ENCODE assay signal across 22 cellular contexts in the genomic region with DNA sequence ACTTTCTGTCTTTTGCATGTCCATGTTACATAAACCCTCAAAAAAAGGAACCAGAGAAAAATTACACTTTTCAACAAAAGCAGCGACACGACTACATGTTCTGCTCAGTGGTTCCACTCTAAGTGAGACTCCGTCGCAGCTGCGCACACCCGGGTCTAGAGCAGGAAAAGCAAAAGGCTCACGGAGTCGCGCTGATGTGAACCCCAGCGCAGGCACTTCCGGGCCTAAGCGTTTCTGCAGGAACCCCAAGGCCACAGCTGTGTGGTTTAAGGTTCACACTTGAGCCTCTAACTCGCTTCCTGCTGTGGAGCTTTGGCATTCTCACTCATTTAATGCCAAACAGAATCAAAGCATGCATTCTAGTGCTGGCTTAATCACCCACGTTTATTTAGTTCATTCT.
DNase-seq lines count a peak whose midpoint lies in the region; ATAC-seq, FAIRE-seq and TF ChIP-seq lines count a peak whose summit lies in the region.
"Had no signal": no experiment of that assay in that cellular context is flagged by ENCODE, and none has a peak within 500 bp of the region (broad histone marks: within the 10 kb centered on the region; RNA-seq: fewer than 3 reads in every experiment).

No MANE protein-coding gene starts in this region.

- H3K4me3 ChIP-seq in upper lobe of right lung: no peak overlapping the region
- H3K4me3 ChIP-seq: adrenal gland, left lung, mucosa of descending colon had no signal

- H3K9me3 Mint-ChIP-seq in activated naive CD4-positive, alpha-beta T cell treated with anti-CD3 and anti-CD28 coated beads for 36 hours: no peaks in the 10 kb centered on the region
- H3K9me3 Mint-ChIP-seq in T-helper 2 cell treated with Interferon-gamma antibody and Interleukin-4, amounts not matched to agents 5 μg/mL and 100 μg/mL, for 36 hours: no peaks in the 10 kb centered on the region
- H3K9me3 Mint-ChIP-seq: H9 had no signal

- ATAC-seq in upper lobe of right lung (no peak), HG03354 (IDR thresholded peaks at IDR 0.05; ENCODE audit: poor library complexity, severe bottlenecking, unreplicated experiment) (no peak)
- ATAC-seq: gastrocnemius medialis, left lung had no signal

- CTCF ChIA-PET in activated naive CD4-positive, alpha-beta T cell treated with anti-CD3 and anti-CD28 coated beads for 36 hours (lab: Charles Lee): no interaction called here

- H3K9me3 ChIP-seq in upper lobe of right lung: no peaks in the 10 kb centered on the region
- H3K9me3 ChIP-seq: adrenal gland, gastrocnemius medialis, left lung, mucosa of descending colon, right atrium auricular region had no signal

- no peaks in the 10 kb centered on the region for H3K27me3 ChIP-seq in upper lobe of right lung
- H3K27me3 ChIP-seq: adrenal gland, dorsolateral prefrontal cortex, right atrium auricular region had no signal

- H3K4me1 Mint-ChIP-seq in activated naive CD4-positive, alpha-beta T cell treated with anti-CD3 and anti-CD28 coated beads for 36 hours (ENCODE audit: low read depth): peaks cover 23% of the 10 kb centered on the region
- H3K4me1 Mint-ChIP-seq in T-helper 2 cell treated with Interferon-gamma antibody and Interleukin-4, amounts not matched to agents 5 μg/mL and 100 μg/mL, for 36 hours (ENCODE audit: low read depth): peaks cover 24% of the 10 kb centered on the region

- no peak overlapping the region for H3K27ac Mint-ChIP-seq in activated naive CD4-positive, alpha-beta T cell treated with anti-CD3 and anti-CD28 coated beads for 36 hours
- peak overlapping the region; percentile 89 for H3K27ac Mint-ChIP-seq in T-helper 2 cell treated with Interferon-gamma antibody and Interleukin-4, amounts not matched to agents 5 μg/mL and 100 μg/mL, for 36 hours
- H3K27ac Mint-ChIP-seq: H9 had no signal

- no peak for TF ChIP-seq CTCF in upper lobe of right lung (IDR thresholded peaks at IDR 0.05)

- no peaks in the 10 kb centered on the region for H3K36me3 Mint-ChIP-seq in activated naive CD4-positive, alpha-beta T cell treated with anti-CD3 and anti-CD28 coated beads for 36 hours (ENCODE audit: low read depth)
- no peaks in the 10 kb centered on the region for H3K36me3 Mint-ChIP-seq in T-helper 2 cell treated with Interferon-gamma antibody and Interleukin-4, amounts not matched to agents 5 μg/mL and 100 μg/mL, for 36 hours (ENCODE audit: low read depth)

- no peak for FAIRE-seq in GM12891 (lab: Jason Lieb, UNC)

- no peak for DNase-seq in activated naive CD4-positive, alpha-beta T cell treated with anti-CD3 and anti-CD28 coated beads for 36 hours
- DNase-seq in activated naive CD4-positive, alpha-beta T cell treated with Interleukin-2 at 50 U/mL for 16 hours: no peak
- no peak for DNase-seq in T-helper 2 cell treated with Interferon-gamma antibody and Interleukin-4, amounts not matched to agents 5 μg/mL and 100 μg/mL, for 36 hours (ENCODE audit: low spot score)
- peak; percentile 14 for DNase-seq in central memory CD4-positive, alpha-beta T cell
- DNase-seq in upper lobe of right lung: peak; percentile 23
- no peak for DNase-seq in NCI-H82 treated with DMSO at 0.1 percent for 48 hours (lab: John Stamatoyannopoulos, UW; ENCODE audit: unreplicated experiment)
- DNase-seq in GM12891 (ENCODE audit: insufficient read length, low spot score): no peak
- DNase-seq: COR-L47, erythroblast, gastrocnemius medialis, H9, NCI-H187 treated with DMSO at 0.1 percent for 48 hours, NCI-H446, occipital lobe, trophoblast cell had no signal

- H3K27me3 Mint-ChIP-seq in activated naive CD4-positive, alpha-beta T cell treated with anti-CD3 and anti-CD28 coated beads for 36 hours (ENCODE audit: low read depth): no peaks in the 10 kb centered on the region
- peaks cover 11% of the 10 kb centered on the region for H3K27me3 Mint-ChIP-seq in T-helper 2 cell treated with Interferon-gamma antibody and Interleukin-4, amounts not matched to agents 5 μg/mL and 100 μg/mL, for 36 hours (ENCODE audit: low read depth)

- no peaks in the 10 kb centered on the region for H3K4me1 ChIP-seq in upper lobe of right lung
- H3K4me1 ChIP-seq: adrenal gland, gastrocnemius medialis, left lung, right atrium auricular region had no signal

- no peaks in the 10 kb centered on the region for H3K36me3 ChIP-seq in upper lobe of right lung
- H3K36me3 ChIP-seq: adrenal gland, gastrocnemius medialis, left lung, right atrium auricular region had no signal

- no peak for TF ChIP-seq POLR2A in GM12891 (IDR thresholded peaks at IDR 0.05; ENCODE audit: low read depth, low read length)

- no peak overlapping the region for H3K27ac ChIP-seq in upper lobe of right lung
- H3K27ac ChIP-seq: adrenal gland, dorsolateral prefrontal cortex, gastrocnemius medialis, left lung, right atrium auricular region, VCaP had no signal

- intact Hi-C loops in activated naive CD4-positive, alpha-beta T cell treated with anti-CD3 and anti-CD28 coated beads for 36 hours (cut with micrococcal nuclease): loop anchor here (2.0 kb wide), 1 partner anchor 36 kb away; no protein-coding TSS in a partner anchor
- intact Hi-C loops in upper lobe of right lung (cut with DNase I): no loop called here

- H3K4me3 Mint-ChIP-seq in activated naive CD4-positive, alpha-beta T cell treated with anti-CD3 and anti-CD28 coated beads for 36 hours: peak overlapping the region; percentile 73
- peak overlapping the region; percentile 78 for H3K4me3 Mint-ChIP-seq in T-helper 2 cell treated with Interferon-gamma antibody and Interleukin-4, amounts not matched to agents 5 μg/mL and 100 μg/mL, for 36 hours
- H3K4me3 Mint-ChIP-seq: H9 had no signal

TF ChIP-seq in GM12891, 5 proteins besides CTCF, POLR2A, EP300 and RAD21:
- TF ChIP-seq POU2F2 (IDR thresholded peaks at IDR 0.05; ENCODE audit: low read depth, low read length) (no peak), PAX5 (IDR thresholded peaks at IDR 0.05; ENCODE audit: insufficient read depth, low read length, severe bottlenecking) (no peak), POLR2AphosphoS5 (IDR thresholded peaks at IDR 0.05; ENCODE audit: low read depth, low read length) (no peak), SPI1 (IDR thresholded peaks at IDR 0.05; ENCODE audit: low read depth, low read length) (no peak)
TF ChIP-seq in GM12891: peak in this region for 0.

Comparison
In these comparisons a context has a peak if more than half of its experiments do, and no peak if none do; other contexts are left out.
1. DNase-seq: peak in central memory CD4-positive, alpha-beta T cell (single experiment) and upper lobe of right lung (single experiment); none in activated naive CD4-positive, alpha-beta T cell treated with anti-CD3 and anti-CD28 coated beads for 36 hours (single experiment), activated naive CD4-positive, alpha-beta T cell treated with Interleukin-2 at 50 U/mL for 16 hours (single experiment), T-helper 2 cell treated with Interferon-gamma antibody and Interleukin-4, amounts not matched to agents 5 μg/mL and 100 μg/mL, for 36 hours (single experiment), NCI-H82 treated with DMSO at 0.1 percent for 48 hours (single experiment) and GM12891 (single experiment).